In the genomic region with DNA sequence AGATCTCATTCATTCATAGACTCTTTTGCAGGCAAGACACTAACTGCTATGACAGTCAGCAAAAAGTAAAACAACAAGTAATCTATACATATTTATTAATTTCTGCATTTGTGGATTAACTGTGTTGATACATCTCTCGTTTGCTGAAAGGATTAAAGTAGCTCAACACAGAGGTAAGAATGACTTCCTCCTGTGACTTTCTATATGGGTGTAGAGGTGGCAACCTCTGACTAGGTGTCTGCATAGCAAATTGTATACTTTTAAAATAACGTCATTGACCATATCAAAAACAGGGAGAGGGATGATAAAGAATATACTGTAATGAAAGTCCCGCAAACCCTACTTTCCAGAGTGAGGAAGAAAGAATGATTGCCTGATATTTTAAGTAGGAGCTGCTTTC, we compare ENCODE assay signal across 19 cellular contexts. TPM values are rescaled to one million over a fixed set of nuclear protein-coding genes. Genes with fewer than 3 reads are reported as not detected.
DNase-seq lines count a peak whose midpoint lies in the region; ATAC-seq and TF ChIP-seq lines count a peak whose summit lies in the region.
"Had no signal": no experiment of that assay in that cellular context is flagged by ENCODE, and none has a peak within 500 bp of the region (broad histone marks: within the 10 kb centered on the region; RNA-seq: fewer than 3 reads in every experiment).

No MANE protein-coding gene starts in this region.

- no peak overlapping the region for H3K27ac ChIP-seq in CD8-positive, alpha-beta memory T cell (ENCODE audit: low read depth, low read length)
- no peak overlapping the region for H3K27ac ChIP-seq in neural progenitor cell
- H3K27ac ChIP-seq: SJCRH30, tibial nerve had no signal

- peaks cover 38 to 71% (median 43%) of the 10 kb centered on the region in 3 donors for H3K4me1 Mint-ChIP-seq in CD8-positive, alpha-beta memory T cell
- peaks cover 72% of the 10 kb centered on the region for H3K4me1 Mint-ChIP-seq in activated CD8-positive, alpha-beta T cell treated with anti-CD3 and anti-CD28 coated beads, Interleukin-2, amount 10 ng/mL, durations not matched to agents 7 days and 5 days (ENCODE audit: low read depth)
- peaks cover 18% of the 10 kb centered on the region for H3K4me1 Mint-ChIP-seq in neural progenitor cell

- no peaks in the 10 kb centered on the region for H3K36me3 ChIP-seq in CD8-positive, alpha-beta memory T cell (ENCODE audit: insufficient read depth, low read length)
- H3K36me3 ChIP-seq in neural progenitor cell, result no peaks in the 10 kb centered on the region
- no peaks in the 10 kb centered on the region for H3K36me3 ChIP-seq in H7 (replicated peaks; ENCODE audit: control insufficient read depth, insufficient read depth, low read length)
- H3K36me3 ChIP-seq: HAP-1, SJCRH30, tibial nerve had no signal

- ATAC-seq in HG03175 (IDR thresholded peaks at IDR 0.05; ENCODE audit: unreplicated experiment), result peak; percentile 20
- peak; percentile 14 for ATAC-seq in activated CD8-positive, alpha-beta T cell treated with anti-CD3 and anti-CD28 coated beads, Interleukin-2, amount 10 ng/mL, durations not matched to agents 7 days and 5 days
- no peak for ATAC-seq in HG03095 (IDR thresholded peaks at IDR 0.05; ENCODE audit: unreplicated experiment)
- no peak for ATAC-seq in HG03520 (IDR thresholded peaks at IDR 0.05; ENCODE audit: unreplicated experiment)

- H3K4me1 ChIP-seq in CD8-positive, alpha-beta memory T cell (ENCODE audit: insufficient read depth, low read length), result peaks cover 41% of the 10 kb centered on the region
- H3K4me1 ChIP-seq in neural progenitor cell, result peaks cover 11% of the 10 kb centered on the region

- H3K27me3 ChIP-seq in CD8-positive, alpha-beta memory T cell (ENCODE audit: insufficient read depth, low read length, poor library complexity, severe bottlenecking), result no peaks in the 10 kb centered on the region
- H3K27me3 ChIP-seq in neural progenitor cell (no peaks in the 10 kb centered on the region), H7 (ENCODE audit: control insufficient read depth, insufficient read depth, low read length) (no peaks in the 10 kb centered on the region)
- H3K27me3 ChIP-seq: SJCRH30, tibial nerve had no signal

- H3K27ac Mint-ChIP-seq in CD8-positive, alpha-beta memory T cell, result peak overlapping the region; percentile 11 to 91 (median 70)
- H3K27ac Mint-ChIP-seq in activated CD8-positive, alpha-beta T cell treated with anti-CD3 and anti-CD28 coated beads, Interleukin-2, amount 10 ng/mL, durations not matched to agents 7 days and 5 days, result peak overlapping the region; percentile 93
- peak overlapping the region; percentile 44 for H3K27ac Mint-ChIP-seq in neural progenitor cell

- no peaks in the 10 kb centered on the region for H3K9me3 Mint-ChIP-seq in CD8-positive, alpha-beta memory T cell
- H3K9me3 Mint-ChIP-seq in activated CD8-positive, alpha-beta T cell treated with anti-CD3 and anti-CD28 coated beads, Interleukin-2, amount 10 ng/mL, durations not matched to agents 7 days and 5 days (ENCODE audit: insufficient read depth), result no peaks in the 10 kb centered on the region
- no peaks in the 10 kb centered on the region for H3K9me3 Mint-ChIP-seq in neural progenitor cell
- H3K9me3 Mint-ChIP-seq: central memory CD8-positive, alpha-beta T cell had no signal

- CTCF ChIA-PET in CD8-positive, alpha-beta memory T cell (lab: Charles Lee), result no interaction called here
- CTCF ChIA-PET in activated CD8-positive, alpha-beta T cell treated with anti-CD3 and anti-CD28 coated beads, Interleukin-2, amount 10 ng/mL, durations not matched to agents 7 days and 5 days (lab: Charles Lee), result interaction anchor here (0.9 to 2.1 kb wide), 7 partner anchors 12 to 86 kb away, joined by 3 to 8 read pairs (median 5); no protein-coding TSS in a partner anchor

- peak overlapping the region in 6 of 7 donors; percentile 38 to 57 (median 50) for H3K4me3 Mint-ChIP-seq in CD8-positive, alpha-beta memory T cell
- H3K4me3 Mint-ChIP-seq in activated CD8-positive, alpha-beta T cell treated with anti-CD3 and anti-CD28 coated beads, Interleukin-2, amount 10 ng/mL, durations not matched to agents 7 days and 5 days, result peak overlapping the region; percentile 69
- H3K4me3 Mint-ChIP-seq in neural progenitor cell, result no peak overlapping the region
- H3K4me3 Mint-ChIP-seq: central memory CD8-positive, alpha-beta T cell had no signal

- H3K4me2 ChIP-seq in neural progenitor cell, result no peak overlapping the region

- no peak for TF ChIP-seq CTCF in neural progenitor cell (IDR thresholded peaks at IDR 0.05)

- no peaks in the 10 kb centered on the region for H4K20me1 ChIP-seq in neural progenitor cell (ENCODE audit: low read depth)

- H3K9me3 ChIP-seq in CD8-positive, alpha-beta memory T cell (ENCODE audit: low read length), result no peaks in the 10 kb centered on the region
- H3K9me3 ChIP-seq in neural progenitor cell (ENCODE audit: low read depth), result no peaks in the 10 kb centered on the region
- H3K9me3 ChIP-seq: HAP-1, SJCRH30, tibial nerve had no signal

- H3K9ac ChIP-seq in neural progenitor cell, result no peak overlapping the region

- no peak overlapping the region for H3K4me3 ChIP-seq in CD8-positive, alpha-beta memory T cell (ENCODE audit: low read length)
- no peak overlapping the region for H3K4me3 ChIP-seq in neural progenitor cell
- no peak overlapping the region for H3K4me3 ChIP-seq in H7 (ENCODE audit: insufficient read depth, low read depth, low read length)
- H3K4me3 ChIP-seq: HAP-1, SJCRH30, tibial nerve had no signal

- H3K79me2 ChIP-seq in neural progenitor cell (ENCODE audit: low read depth), result no peaks in the 10 kb centered on the region

- no peaks in the 10 kb centered on the region for H3F3A ChIP-seq in neural progenitor cell (ENCODE audit: low read depth)

- H3K36me3 Mint-ChIP-seq in CD8-positive, alpha-beta memory T cell, result peaks cover 0 to 3% (median 0%) of the 10 kb centered on the region in 3 donors
- peaks cover 21% of the 10 kb centered on the region for H3K36me3 Mint-ChIP-seq in activated CD8-positive, alpha-beta T cell treated with anti-CD3 and anti-CD28 coated beads, Interleukin-2, amount 10 ng/mL, durations not matched to agents 7 days and 5 days (ENCODE audit: low read depth)
- no peaks in the 10 kb centered on the region for H3K36me3 Mint-ChIP-seq in neural progenitor cell

- no peaks in the 10 kb centered on the region for H3K27me3 Mint-ChIP-seq in CD8-positive, alpha-beta memory T cell
- no peaks in the 10 kb centered on the region for H3K27me3 Mint-ChIP-seq in activated CD8-positive, alpha-beta T cell treated with anti-CD3 and anti-CD28 coated beads, Interleukin-2, amount 10 ng/mL, durations not matched to agents 7 days and 5 days (ENCODE audit: low read depth)
- no peaks in the 10 kb centered on the region for H3K27me3 Mint-ChIP-seq in neural progenitor cell (ENCODE audit: insufficient read depth, low read depth)
- H3K27me3 Mint-ChIP-seq: central memory CD8-positive, alpha-beta T cell had no signal

- no peak overlapping the region for H2AFZ ChIP-seq in neural progenitor cell (replicated peaks)

- no peak for DNase-seq in CD8-positive, alpha-beta memory T cell
- no peak for DNase-seq in activated CD8-positive, alpha-beta T cell treated with anti-CD3 and anti-CD28 coated beads, Interleukin-2, amount 10 ng/mL, durations not matched to agents 7 days and 5 days
- DNase-seq in neural progenitor cell (ENCODE audit: low spot score), result no peak
- DNase-seq in H7, result no peak
- DNase-seq: DMS 273 treated with DMSO at 0.1 percent for 48 hours; mesenchymal stem cell; NCI-H2029 treated with DMSO at 0.1 percent for 48 hours; NCI-H524 treated with DMSO at 0.1 percent for 48 hours; SJCRH30; stimulated activated CD4-positive, alpha-beta T cell treated with anti-CD3 and anti-CD28 coated beads, Interleukin-4, amount 100 ng/mL, for 1 hour; stimulated activated CD8-positive, alpha-beta memory T cell treated with anti-CD3 and anti-CD28 coated beads, Interleukin-4, amount 100 ng/mL, for 48 hours had no signal

- POLR2A ChIA-PET in CD8-positive, alpha-beta memory T cell (lab: Charles Lee), result interaction anchor here (0.7 kb wide), 1 partner anchor 11 kb away, joined by 3 read pairs; no protein-coding TSS in a partner anchor
- POLR2A ChIA-PET in activated CD8-positive, alpha-beta T cell treated with anti-CD3 and anti-CD28 coated beads, Interleukin-2, amount 10 ng/mL, durations not matched to agents 7 days and 5 days (lab: Charles Lee), result interaction anchor here (0.8 to 5.6 kb wide), 6 partner anchors 9 to 70 kb away, joined by 3 to 106 read pairs (median 14); a partner anchor contains a TSS

RNA-seq across cellular contexts. Expression of a gene that starts 9.4 kb away (rescaled TPM):
- total RNA-seq in CD8-positive, alpha-beta memory T cell, result 100 to 1,000 TPM in 1 of 2 experiments, 10 to 100 TPM in 1; 91.4 to 101 TPM
- 18.8 TPM for polyA plus RNA-seq in CD8-positive, alpha-beta memory T cell
- 100 to 1,000 TPM; 196 to 204 TPM for total RNA-seq in activated CD8-positive, alpha-beta T cell treated with anti-CD3 and anti-CD28 coated beads, Interleukin-2, amount 10 ng/mL, durations not matched to agents 7 days and 5 days
- total RNA-seq in neural progenitor cell (ENCODE audit: low replicate concordance), result 1.7 and 2.4 TPM in 2 replicates
- 0.15 and 0.31 TPM in 2 replicates for total RNA-seq in H7 (2014; rRNA removed; shearing (Covaris generic))
- total RNA-seq: MCF 10A had no signal
- polyA plus RNA-seq: keratinocyte had no signal

Comparison
In these comparisons a context has a peak if more than half of its experiments do, and no peak if none do; other contexts are left out.
1. ATAC-seq: peak in HG03175 (single experiment) and activated CD8-positive, alpha-beta T cell treated with anti-CD3 and anti-CD28 coated beads, Interleukin-2, amount 10 ng/mL, durations not matched to agents 7 days and 5 days (single experiment); none in HG03095 (single experiment) and HG03520 (single experiment).
2. RNA of a gene that starts 9.4 kb away (total RNA-seq): 196 to 204 TPM in activated CD8-positive, alpha-beta T cell treated with anti-CD3 and anti-CD28 coated beads, Interleukin-2, amount 10 ng/mL, durations not matched to agents 7 days and 5 days and 91.4 to 101 TPM in CD8-positive, alpha-beta memory T cell; 1.7 to 2.4 TPM in neural progenitor cell and 0.15 to 0.31 TPM in H7; every median in the first group is over 10 times any median in the second.
3. Peak in every context shown above with its lines, with median percentiles within 50 percentile points of each other: H3K27ac Mint-ChIP-seq.